In the genomic region with DNA sequence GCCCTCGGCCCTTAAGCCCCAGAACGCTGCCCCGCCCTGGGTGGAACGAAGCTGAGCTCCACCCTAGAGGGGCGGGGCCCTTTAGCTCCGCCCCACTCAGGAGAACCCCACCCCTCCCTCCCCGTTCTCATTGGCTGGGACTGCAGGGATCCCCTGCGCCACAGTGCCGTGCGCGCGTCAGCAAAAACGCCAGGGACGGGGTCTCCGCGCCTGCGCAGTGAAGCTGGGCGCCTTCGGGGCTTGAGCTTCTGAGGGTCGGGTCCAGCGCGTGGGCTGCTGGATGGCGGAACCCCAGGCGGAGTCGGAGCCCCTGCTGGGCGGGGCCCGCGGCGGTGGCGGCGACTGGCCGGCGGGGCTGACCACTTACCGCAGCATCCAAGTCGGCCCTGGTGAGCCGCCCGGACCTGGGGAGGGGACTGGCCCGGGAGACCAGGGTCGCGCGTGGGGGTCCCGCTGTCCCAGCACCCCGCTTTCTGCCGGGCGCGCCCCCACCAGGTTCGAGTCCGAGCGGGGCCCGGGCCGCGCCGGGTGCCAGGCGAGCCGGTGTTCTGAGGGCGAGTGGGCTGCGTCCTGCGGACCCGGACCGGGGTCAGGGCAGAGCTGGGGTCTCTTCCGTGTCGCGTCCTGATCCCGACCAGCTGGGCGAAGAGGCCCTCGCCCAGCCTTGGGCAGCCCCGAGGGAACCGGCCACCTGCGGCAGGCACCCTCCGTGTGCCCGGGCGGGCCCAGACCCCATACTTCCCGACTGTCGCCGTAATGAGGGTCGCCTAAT, we compare ENCODE assay signal across 8 cellular contexts. TPM values are rescaled to one million over a fixed set of nuclear protein-coding genes. Genes with fewer than 3 reads are reported as not detected.
DNase-seq lines count a peak whose midpoint lies in the region; ATAC-seq and TF ChIP-seq lines count a peak whose summit lies in the region.

A gene (plus strand): TSS at position 215 of the 772 bp plus-strand sequence. CDS start 66 bp downstream, at position 281.

- H3K9me3 ChIP-seq in SK-N-SH = no peaks in the 10 kb centered on the region
- H3K9me3 ChIP-seq in suprapubic skin = no peaks in the 10 kb centered on the region

- no peaks in the 10 kb centered on the region for H3K36me3 ChIP-seq in GM06990 (ENCODE audit: control insufficient read depth, insufficient read depth, low read length)
- peaks cover 0 to 3% of the 10 kb centered on the region in 2 experiments for H3K36me3 ChIP-seq in SK-N-SH (replicated peaks in 1 of 2; ENCODE audit: control insufficient read depth in 1 of 2, insufficient read depth in 2 of 2, low read length in 1 of 2)
- H3K36me3 ChIP-seq in suprapubic skin = peaks cover 4% of the 10 kb centered on the region

- H2AFZ ChIP-seq in SK-N-SH (ENCODE audit: low read depth) = peak within 1 kb of the TSS; percentile 90

- peak; percentile 11; the same call in 1 of the 2 replicates for TF ChIP-seq RAD21 in SK-N-SH (IDR thresholded peaks at IDR 0.05; ENCODE audit: low read length)

- peak within 1 kb of the TSS; percentile 94 for H3K4me2 ChIP-seq in SK-N-SH

- peaks cover 28% of the 10 kb centered on the region; the same call in 1 of the 2 replicates for H3K79me2 ChIP-seq in SK-N-SH (ENCODE audit: insufficient read depth)

- H3K27ac ChIP-seq in SK-N-SH (ENCODE audit: low read depth in 2 of 2, low read length in 1 of 2) (peak within 1 kb of the TSS; percentile 30 to 76; a peak in 2 of 4 replicates), suprapubic skin (peak within 1 kb of the TSS; percentile 90)

- POLR2A ChIA-PET in SK-N-SH (lab: Yijun Ruan, JAX) = interaction anchor here (0.9 kb wide), 1 partner anchor 168 kb away, joined by 3 read pairs; no protein-coding TSS in a partner anchor

- peak; percentile 76 for ATAC-seq in HG02571 (IDR thresholded peaks at IDR 0.05; ENCODE audit: unreplicated experiment)

- H3K4me1 ChIP-seq in SK-N-SH (ENCODE audit: control insufficient read depth in 1 of 2, insufficient read depth in 2 of 2, low read depth in 1 of 2, low read length in 1 of 2) (peaks cover 8 to 18% of the 10 kb centered on the region in 2 experiments; a peak in 2 of 4 replicates), suprapubic skin (peaks cover 64% of the 10 kb centered on the region)

- DNase-seq in GM06990 (ENCODE audit: extremely low read depth, insufficient read length) (peak; percentile 96), NCI-H1092 (lab: John Stamatoyannopoulos, UW) (peak; percentile 98), SK-N-SH (peak; percentile 100), glomerular endothelial cell (ENCODE audit: extremely low read depth, low read depth, low spot score) (peak; percentile 52), occipital lobe (lab: John Stamatoyannopoulos, UW) (peak; percentile 90), suprapubic skin (ENCODE audit: low spot score in 2 of 2) (peak; percentile 94 to 95)
- peak; percentile 90 for DNase-seq in activated naive CD4-positive, alpha-beta T cell treated with anti-CD3 and anti-CD28 coated beads, Interleukin-2, amount 50 U/mL, for 16 hours

- WGBS in SK-N-SH (ENCODE audit: low lambda C conversion rate) = 2% methylated on average over 19 of the region's 76 CpGs
- WGBS in suprapubic skin = under 1% methylated on average over 33 of the region's 76 CpGs

- H3K27me3 ChIP-seq in GM06990 (replicated peaks; ENCODE audit: control insufficient read depth, insufficient read depth, low read length) (no peaks in the 10 kb centered on the region), SK-N-SH (ENCODE audit: insufficient read depth) (no peaks in the 10 kb centered on the region), suprapubic skin (no peaks in the 10 kb centered on the region)

- CTCF ChIA-PET in SK-N-SH (lab: Yijun Ruan, JAX) = interaction anchor here (1.2 to 1.8 kb wide), 3 partner anchors 40 to 621 kb away, joined by 3 to 8 read pairs (median 4); no protein-coding TSS in a partner anchor

- peak within 1 kb of the TSS; percentile 93 for H3K9ac ChIP-seq in SK-N-SH

- H3K4me3 ChIP-seq in GM06990 (replicated peaks; ENCODE audit: low read depth, low read length) (peak within 1 kb of the TSS; percentile 91), SK-N-SH (ENCODE audit: low read depth in 2 of 2, low read length in 1 of 2) (peak within 1 kb of the TSS; percentile 93 to 95), suprapubic skin (peak within 1 kb of the TSS; percentile 99)

- no peaks in the 10 kb centered on the region for H4K20me1 ChIP-seq in SK-N-SH (ENCODE audit: insufficient read depth)

- TF ChIP-seq CTCF in GM06990 (IDR thresholded peaks at IDR 0.05; ENCODE audit: insufficient read depth, low read length, poor library complexity, severe bottlenecking) = no peak
- no peak for TF ChIP-seq CTCF in SK-N-SH (IDR thresholded peaks at IDR 0.05)
- TF ChIP-seq CTCF in suprapubic skin (IDR thresholded peaks at IDR 0.05) = no peak

- no peak for TF ChIP-seq EP300 in SK-N-SH (IDR thresholded peaks at IDR 0.05; ENCODE audit: borderline replicate concordance in 1 of 2, low read depth in 1 of 2, low read length in 1 of 2)
- no peak for TF ChIP-seq EP300 in suprapubic skin (IDR thresholded peaks at IDR 0.05)

- H3F3A ChIP-seq in SK-N-SH (replicated peaks; ENCODE audit: insufficient read depth) = no peaks in the 10 kb centered on the region

- H3K9me2 ChIP-seq in SK-N-SH = no peaks in the 10 kb centered on the region

- TF ChIP-seq POLR2A in suprapubic skin (IDR thresholded peaks at IDR 0.05) = no peak

TF ChIP-seq in SK-N-SH, 30 proteins besides CTCF, POLR2A, EP300 and RAD21 (continues in another document):
- no peak for TF ChIP-seq TEAD4 (IDR thresholded peaks at IDR 0.05; ENCODE audit: borderline replicate concordance, insufficient read depth)
- TF ChIP-seq FOXJ3 (CRISPR knock-in tag; IDR thresholded peaks at IDR 0.05) = no peak
- TF ChIP-seq MXI1 (IDR thresholded peaks at IDR 0.05; ENCODE audit: low read depth, low read length) = peak; percentile 65; the same call in 1 of the 2 replicates
- TF ChIP-seq, protein P1, sequence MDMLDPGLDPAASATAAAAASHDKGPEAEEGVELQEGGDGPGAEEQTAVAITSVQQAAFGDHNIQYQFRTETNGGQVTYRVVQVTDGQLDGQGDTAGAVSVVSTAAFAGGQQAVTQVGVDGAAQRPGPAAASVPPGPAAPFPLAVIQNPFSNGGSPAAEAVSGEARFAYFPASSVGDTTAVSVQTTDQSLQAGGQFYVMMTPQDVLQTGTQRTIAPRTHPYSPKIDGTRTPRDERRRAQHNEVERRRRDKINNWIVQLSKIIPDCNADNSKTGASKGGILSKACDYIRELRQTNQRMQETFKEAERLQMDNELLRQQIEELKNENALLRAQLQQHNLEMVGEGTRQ (IDR thresholded peaks at IDR 0.05; ENCODE audit: borderline replicate concordance, low read depth, low read length) = no peak
- TF ChIP-seq ELF1 (IDR thresholded peaks at IDR 0.05) = no peak
- no peak for TF ChIP-seq SMC3 (IDR thresholded peaks at IDR 0.05; ENCODE audit: low read depth, low read length)
- TF ChIP-seq, protein P2, sequence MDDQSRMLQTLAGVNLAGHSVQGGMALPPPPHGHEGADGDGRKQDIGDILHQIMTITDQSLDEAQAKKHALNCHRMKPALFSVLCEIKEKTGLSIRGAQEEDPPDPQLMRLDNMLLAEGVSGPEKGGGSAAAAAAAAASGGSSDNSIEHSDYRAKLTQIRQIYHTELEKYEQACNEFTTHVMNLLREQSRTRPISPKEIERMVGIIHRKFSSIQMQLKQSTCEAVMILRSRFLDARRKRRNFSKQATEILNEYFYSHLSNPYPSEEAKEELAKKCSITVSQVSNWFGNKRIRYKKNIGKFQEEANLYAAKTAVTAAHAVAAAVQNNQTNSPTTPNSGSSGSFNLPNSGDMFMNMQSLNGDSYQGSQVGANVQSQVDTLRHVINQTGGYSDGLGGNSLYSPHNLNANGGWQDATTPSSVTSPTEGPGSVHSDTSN (IDR thresholded peaks at IDR 0.05) = no peak
- TF ChIP-seq NFIC (IDR thresholded peaks at IDR 0.05; ENCODE audit: borderline replicate concordance) = no peak
- TF ChIP-seq, protein P3, sequence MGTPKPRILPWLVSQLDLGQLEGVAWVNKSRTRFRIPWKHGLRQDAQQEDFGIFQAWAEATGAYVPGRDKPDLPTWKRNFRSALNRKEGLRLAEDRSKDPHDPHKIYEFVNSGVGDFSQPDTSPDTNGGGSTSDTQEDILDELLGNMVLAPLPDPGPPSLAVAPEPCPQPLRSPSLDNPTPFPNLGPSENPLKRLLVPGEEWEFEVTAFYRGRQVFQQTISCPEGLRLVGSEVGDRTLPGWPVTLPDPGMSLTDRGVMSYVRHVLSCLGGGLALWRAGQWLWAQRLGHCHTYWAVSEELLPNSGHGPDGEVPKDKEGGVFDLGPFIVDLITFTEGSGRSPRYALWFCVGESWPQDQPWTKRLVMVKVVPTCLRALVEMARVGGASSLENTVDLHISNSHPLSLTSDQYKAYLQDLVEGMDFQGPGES (IDR thresholded peaks at IDR 0.05; ENCODE audit: low read depth, low read length) = 0 out of 2 replicates have a peak, but pooled peaks have one; percentile 11
- TF ChIP-seq FOXM1 (IDR thresholded peaks at IDR 0.05; ENCODE audit: low read depth) = no peak
- TF ChIP-seq TCF12 (IDR thresholded peaks at IDR 0.05) = no peak
- no peak for TF ChIP-seq SIN3A (IDR thresholded peaks at IDR 0.05; ENCODE audit: borderline replicate concordance, low read depth, low read length)
- TF ChIP-seq FOSL2 (IDR thresholded peaks at IDR 0.05; ENCODE audit: borderline replicate concordance, low read depth) = no peak
- no peak for TF ChIP-seq CHD2 (IDR thresholded peaks at IDR 0.05; ENCODE audit: low read length, partially characterized antibody)
- TF ChIP-seq, protein P4, sequence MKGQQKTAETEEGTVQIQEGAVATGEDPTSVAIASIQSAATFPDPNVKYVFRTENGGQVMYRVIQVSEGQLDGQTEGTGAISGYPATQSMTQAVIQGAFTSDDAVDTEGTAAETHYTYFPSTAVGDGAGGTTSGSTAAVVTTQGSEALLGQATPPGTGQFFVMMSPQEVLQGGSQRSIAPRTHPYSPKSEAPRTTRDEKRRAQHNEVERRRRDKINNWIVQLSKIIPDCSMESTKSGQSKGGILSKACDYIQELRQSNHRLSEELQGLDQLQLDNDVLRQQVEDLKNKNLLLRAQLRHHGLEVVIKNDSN (IDR thresholded peaks at IDR 0.05; ENCODE audit: borderline replicate concordance, low read depth) = no peak

RNA-seq across cellular contexts. Expression of the gene that starts here (rescaled TPM):
- 7.6 and 8.7 TPM in 2 replicates for polyA plus RNA-seq in SK-N-SH (2012; rRNA removed)
- polyA plus RNA-seq in SK-N-SH (2012; cell fraction: cytosol; rRNA removed) = 3.3 and 4.5 TPM in 2 replicates
- 36.5 and 41.4 TPM in 2 replicates for polyA plus RNA-seq in SK-N-SH (2012; cell fraction: nucleus; rRNA removed)
- total RNA-seq in glomerular endothelial cell (7.8 and 19.7 TPM in 2 replicates), occipital lobe (7.6 TPM), suprapubic skin (10 to 100 TPM in 3 of 4 donors, 1 to 10 TPM in 1; 8.4 to 30.3 (median 24.4) TPM)

Comparison
In these comparisons a context has a peak if more than half of its experiments do, and no peak if none do; other contexts are left out.
1. Peak in every context shown above with its lines: DNase-seq, ATAC-seq, H3K4me3 ChIP-seq and H3K27ac ChIP-seq.